Comparison of ENCODE assay signal across 8 cellular contexts in the genomic region with DNA sequence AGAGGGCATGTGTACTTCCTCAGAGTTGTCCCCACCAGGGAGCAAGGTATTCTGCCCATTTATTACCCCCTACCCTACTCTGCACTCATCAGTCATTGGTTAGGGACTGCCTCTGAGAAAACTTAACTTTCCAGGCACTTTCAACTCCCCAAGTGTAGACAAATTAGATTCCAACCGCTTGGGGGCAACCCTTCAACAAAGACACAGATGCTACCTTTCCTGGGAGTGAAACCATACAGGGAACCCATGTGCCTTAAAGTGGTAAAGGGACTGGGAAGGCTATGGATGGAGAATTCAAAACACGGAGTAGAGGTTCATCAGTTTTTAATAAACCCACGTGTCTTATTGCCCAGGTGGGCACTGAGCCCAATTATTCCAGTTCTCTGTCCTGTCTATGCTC. TPM values are rescaled to one million over a fixed set of nuclear protein-coding genes. Genes with fewer than 3 reads are reported as not detected.
DNase-seq lines count a peak whose midpoint lies in the region; ATAC-seq and TF ChIP-seq lines count a peak whose summit lies in the region.

No MANE protein-coding gene starts in this region.

- no peaks in the 10 kb centered on the region for H3K79me2 ChIP-seq in Loucy (ENCODE audit: insufficient read depth, low read length)

- POLR2A ChIA-PET in activated CD8-positive, alpha-beta T cell treated with anti-CD3 and anti-CD28 coated beads, Interleukin-2, amount 10 ng/mL, durations not matched to agents 7 days and 5 days (lab: Charles Lee): no interaction called here

- H3K27ac Mint-ChIP-seq in activated CD8-positive, alpha-beta T cell treated with anti-CD3 and anti-CD28 coated beads, Interleukin-2, amount 10 ng/mL, durations not matched to agents 7 days and 5 days: no peak overlapping the region

- no peaks in the 10 kb centered on the region for H3K4me1 Mint-ChIP-seq in activated CD8-positive, alpha-beta T cell treated with anti-CD3 and anti-CD28 coated beads, Interleukin-2, amount 10 ng/mL, durations not matched to agents 7 days and 5 days (ENCODE audit: low read depth)

- no peak overlapping the region for H3K4me3 ChIP-seq in Loucy (ENCODE audit: low read length, poor library complexity, severe bottlenecking)

- no peaks in the 10 kb centered on the region for H3K9me3 Mint-ChIP-seq in activated CD8-positive, alpha-beta T cell treated with anti-CD3 and anti-CD28 coated beads, Interleukin-2, amount 10 ng/mL, durations not matched to agents 7 days and 5 days (ENCODE audit: insufficient read depth)

- in situ Hi-C loops in GM13976 (cut with MboI; ENCODE audit: low sequenced_read_pairs, unreplicated experiment): no loop called here

- H3K4me1 ChIP-seq in Loucy (ENCODE audit: insufficient read depth, low read length, poor library complexity, severe bottlenecking): no peaks in the 10 kb centered on the region

- no peaks in the 10 kb centered on the region for H3K36me3 ChIP-seq in Loucy (ENCODE audit: insufficient read depth, low read length)

- H3F3A ChIP-seq in Loucy (ENCODE audit: low read depth): no peaks in the 10 kb centered on the region

- ATAC-seq in activated CD8-positive, alpha-beta T cell treated with anti-CD3 and anti-CD28 coated beads, Interleukin-2, amount 10 ng/mL, durations not matched to agents 7 days and 5 days: no peak
- ATAC-seq in GM19395 (IDR thresholded peaks at IDR 0.05; ENCODE audit: unreplicated experiment) (no peak), GM21381 (IDR thresholded peaks at IDR 0.05; ENCODE audit: unreplicated experiment) (no peak)

- no peak overlapping the region for H3K4me2 ChIP-seq in Loucy (ENCODE audit: low read depth, low read length, poor library complexity, severe bottlenecking)

- H3K9ac ChIP-seq in Loucy (ENCODE audit: low read depth, low read length, poor library complexity, severe bottlenecking): no peak overlapping the region

- H2AFZ ChIP-seq in Loucy (ENCODE audit: low read length): no peak overlapping the region

- H4K20me1 ChIP-seq in Loucy (ENCODE audit: insufficient read depth, low read length, poor library complexity, severe bottlenecking): no peaks in the 10 kb centered on the region

- no peaks in the 10 kb centered on the region for H3K27me3 ChIP-seq in Loucy (ENCODE audit: insufficient read depth, low read length, poor library complexity, severe bottlenecking)

- no peaks in the 10 kb centered on the region for H3K36me3 Mint-ChIP-seq in activated CD8-positive, alpha-beta T cell treated with anti-CD3 and anti-CD28 coated beads, Interleukin-2, amount 10 ng/mL, durations not matched to agents 7 days and 5 days (ENCODE audit: low read depth)

- peak; percentile 39 for TF ChIP-seq CTCF in Loucy (conservative IDR thresholded peaks at IDR 0.05; ENCODE audit: low read length)
- no peak for TF ChIP-seq CTCF in GM13976 (IDR thresholded peaks at IDR 0.05; ENCODE audit: borderline replicate concordance, control extremely low read depth, extremely low read depth, insufficient read depth, missing control alignments)

- CTCF ChIA-PET in activated CD8-positive, alpha-beta T cell treated with anti-CD3 and anti-CD28 coated beads, Interleukin-2, amount 10 ng/mL, durations not matched to agents 7 days and 5 days (lab: Charles Lee): no interaction called here

- no peaks in the 10 kb centered on the region for H3K27me3 Mint-ChIP-seq in activated CD8-positive, alpha-beta T cell treated with anti-CD3 and anti-CD28 coated beads, Interleukin-2, amount 10 ng/mL, durations not matched to agents 7 days and 5 days (ENCODE audit: low read depth)

- DNase-seq in EH (ENCODE audit: low read depth) (peak; percentile 72), cerebellum (ENCODE audit: low spot score) (peak; percentile 36), medulla oblongata (ENCODE audit: extremely low spot score) (peak; percentile 73), GM13976 (ENCODE audit: low spot score) (no peak)
- no peak for DNase-seq in activated CD8-positive, alpha-beta T cell treated with anti-CD3 and anti-CD28 coated beads, Interleukin-2, amount 10 ng/mL, durations not matched to agents 7 days and 5 days

- H3K9me3 ChIP-seq in Loucy (ENCODE audit: insufficient read depth, low read depth, low read length): no peaks in the 10 kb centered on the region

- H3K4me3 Mint-ChIP-seq in activated CD8-positive, alpha-beta T cell treated with anti-CD3 and anti-CD28 coated beads, Interleukin-2, amount 10 ng/mL, durations not matched to agents 7 days and 5 days: no peak overlapping the region

- no peaks in the 10 kb centered on the region for H3K9me2 ChIP-seq in Loucy (replicated peaks; ENCODE audit: low read depth, low read length)

RNA-seq across cellular contexts. Expression of gene UBE2E2, which starts 19.4 kb away (rescaled TPM):
- 26.6 TPM for total RNA-seq in cerebellum
- 10 to 100 TPM; 11.3 to 11.8 TPM for total RNA-seq in activated CD8-positive, alpha-beta T cell treated with anti-CD3 and anti-CD28 coated beads, Interleukin-2, amount 10 ng/mL, durations not matched to agents 7 days and 5 days

Comparison
In these comparisons a context has a peak if more than half of its experiments do, and no peak if none do; other contexts are left out.
1. DNase-seq: peak in EH (single experiment), cerebellum (single experiment) and medulla oblongata (single experiment); none in activated CD8-positive, alpha-beta T cell treated with anti-CD3 and anti-CD28 coated beads, Interleukin-2, amount 10 ng/mL, durations not matched to agents 7 days and 5 days (single experiment) and GM13976 (single experiment).